ENCODE assay signal across 1 cellular context in the genomic region with DNA sequence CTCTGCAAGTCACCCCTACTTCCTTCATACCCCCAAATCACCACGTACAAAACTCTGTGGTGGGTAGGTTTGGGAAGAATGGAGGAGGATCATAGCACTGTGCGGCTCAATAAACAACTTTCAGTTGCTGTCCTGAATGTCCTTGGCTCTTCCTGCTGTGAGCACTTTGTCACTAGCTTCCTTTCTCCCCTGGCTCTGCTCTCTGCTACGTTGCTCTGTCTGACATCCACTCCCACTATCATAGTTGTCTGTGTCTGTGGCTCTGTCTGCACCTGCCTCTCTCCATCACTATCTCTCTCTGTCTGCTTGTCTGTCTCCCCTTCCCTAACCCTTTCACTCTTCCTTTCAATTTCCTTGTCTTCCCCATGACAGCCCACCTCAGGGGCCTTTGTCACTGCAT.
TF ChIP-seq lines count a peak whose summit lies in the region.

No MANE protein-coding gene starts in this region.

TF ChIP-seq in WTC11, 78 proteins besides CTCF, POLR2A, EP300 and RAD21 (continued from another document):
- no peak for TF ChIP-seq ARID4B (CRISPR knock-in tag; IDR thresholded peaks at IDR 0.05; ENCODE audit: borderline replicate concordance)
- TF ChIP-seq IRF2 (CRISPR knock-in tag; IDR thresholded peaks at IDR 0.05; ENCODE audit: borderline replicate concordance, low read depth), result no peak
- no peak for TF ChIP-seq SMAD4 (CRISPR knock-in tag; IDR thresholded peaks at IDR 0.05)
- TF ChIP-seq NR2C2 (CRISPR knock-in tag; IDR thresholded peaks at IDR 0.05), result no peak
- no peak for TF ChIP-seq PRDM15 (CRISPR knock-in tag; IDR thresholded peaks at IDR 0.05)
- TF ChIP-seq, protein P1, sequence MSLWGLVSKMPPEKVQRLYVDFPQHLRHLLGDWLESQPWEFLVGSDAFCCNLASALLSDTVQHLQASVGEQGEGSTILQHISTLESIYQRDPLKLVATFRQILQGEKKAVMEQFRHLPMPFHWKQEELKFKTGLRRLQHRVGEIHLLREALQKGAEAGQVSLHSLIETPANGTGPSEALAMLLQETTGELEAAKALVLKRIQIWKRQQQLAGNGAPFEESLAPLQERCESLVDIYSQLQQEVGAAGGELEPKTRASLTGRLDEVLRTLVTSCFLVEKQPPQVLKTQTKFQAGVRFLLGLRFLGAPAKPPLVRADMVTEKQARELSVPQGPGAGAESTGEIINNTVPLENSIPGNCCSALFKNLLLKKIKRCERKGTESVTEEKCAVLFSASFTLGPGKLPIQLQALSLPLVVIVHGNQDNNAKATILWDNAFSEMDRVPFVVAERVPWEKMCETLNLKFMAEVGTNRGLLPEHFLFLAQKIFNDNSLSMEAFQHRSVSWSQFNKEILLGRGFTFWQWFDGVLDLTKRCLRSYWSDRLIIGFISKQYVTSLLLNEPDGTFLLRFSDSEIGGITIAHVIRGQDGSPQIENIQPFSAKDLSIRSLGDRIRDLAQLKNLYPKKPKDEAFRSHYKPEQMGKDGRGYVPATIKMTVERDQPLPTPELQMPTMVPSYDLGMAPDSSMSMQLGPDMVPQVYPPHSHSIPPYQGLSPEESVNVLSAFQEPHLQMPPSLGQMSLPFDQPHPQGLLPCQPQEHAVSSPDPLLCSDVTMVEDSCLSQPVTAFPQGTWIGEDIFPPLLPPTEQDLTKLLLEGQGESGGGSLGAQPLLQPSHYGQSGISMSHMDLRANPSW (CRISPR knock-in tag; conservative IDR thresholded peaks at IDR 0.05; ENCODE audit: low read depth), result no peak
- TF ChIP-seq ZNF671 (CRISPR knock-in tag; IDR thresholded peaks at IDR 0.05), result no peak
- TF ChIP-seq, protein P2, sequence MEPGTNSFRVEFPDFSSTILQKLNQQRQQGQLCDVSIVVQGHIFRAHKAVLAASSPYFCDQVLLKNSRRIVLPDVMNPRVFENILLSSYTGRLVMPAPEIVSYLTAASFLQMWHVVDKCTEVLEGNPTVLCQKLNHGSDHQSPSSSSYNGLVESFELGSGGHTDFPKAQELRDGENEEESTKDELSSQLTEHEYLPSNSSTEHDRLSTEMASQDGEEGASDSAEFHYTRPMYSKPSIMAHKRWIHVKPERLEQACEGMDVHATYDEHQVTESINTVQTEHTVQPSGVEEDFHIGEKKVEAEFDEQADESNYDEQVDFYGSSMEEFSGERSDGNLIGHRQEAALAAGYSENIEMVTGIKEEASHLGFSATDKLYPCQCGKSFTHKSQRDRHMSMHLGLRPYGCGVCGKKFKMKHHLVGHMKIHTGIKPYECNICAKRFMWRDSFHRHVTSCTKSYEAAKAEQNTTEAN (CRISPR knock-in tag; IDR thresholded peaks at IDR 0.05), result no peak
- TF ChIP-seq ZNF263 (CRISPR knock-in tag; IDR thresholded peaks at IDR 0.05; ENCODE audit: low read depth), result no peak
- no peak for TF ChIP-seq GABPB1 (CRISPR knock-in tag; IDR thresholded peaks at IDR 0.05)
- no peak for TF ChIP-seq FOXP4 (CRISPR knock-in tag; IDR thresholded peaks at IDR 0.05)
